In the genomic region with DNA sequence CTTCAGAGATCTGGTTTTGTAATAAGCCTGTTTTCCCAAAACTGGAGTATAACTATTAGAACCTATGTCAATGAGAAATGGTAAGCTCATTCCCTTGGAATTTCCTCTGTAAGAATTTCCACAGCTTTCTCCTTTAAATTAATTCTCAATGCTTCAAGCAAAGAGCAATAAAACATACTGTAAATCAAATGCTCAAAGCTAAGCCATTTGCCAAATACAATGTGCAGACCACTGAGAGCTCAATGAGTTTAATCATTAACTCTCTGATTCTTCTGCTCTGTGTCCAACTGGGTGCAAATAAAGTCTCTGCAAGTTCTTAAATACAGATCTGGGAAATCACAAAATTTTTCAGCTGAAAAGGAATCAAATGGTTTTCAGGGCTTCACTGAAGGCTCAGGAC, we compare ENCODE assay signal across 1 cellular context.
A peak's percentile ranks its signal among the peaks of the same experiment; 100 is the strongest.
TF ChIP-seq lines count a peak whose summit lies in the region.

No MANE protein-coding gene starts in this region.

TF ChIP-seq in SK-N-SH, 30 proteins besides CTCF, POLR2A, EP300 and RAD21:
- TF ChIP-seq FOXM1 (IDR thresholded peaks at IDR 0.05; ENCODE audit: low read depth) (no peak), SMC3 (IDR thresholded peaks at IDR 0.05; ENCODE audit: low read depth, low read length) (no peak), MXI1 (IDR thresholded peaks at IDR 0.05; ENCODE audit: low read depth, low read length) (no peak), TEAD4 (IDR thresholded peaks at IDR 0.05; ENCODE audit: borderline replicate concordance, insufficient read depth) (no peak), TCF12 (IDR thresholded peaks at IDR 0.05) (peak; percentile 33; the same call in 1 of the 2 replicates)
- TF ChIP-seq, protein P1, sequence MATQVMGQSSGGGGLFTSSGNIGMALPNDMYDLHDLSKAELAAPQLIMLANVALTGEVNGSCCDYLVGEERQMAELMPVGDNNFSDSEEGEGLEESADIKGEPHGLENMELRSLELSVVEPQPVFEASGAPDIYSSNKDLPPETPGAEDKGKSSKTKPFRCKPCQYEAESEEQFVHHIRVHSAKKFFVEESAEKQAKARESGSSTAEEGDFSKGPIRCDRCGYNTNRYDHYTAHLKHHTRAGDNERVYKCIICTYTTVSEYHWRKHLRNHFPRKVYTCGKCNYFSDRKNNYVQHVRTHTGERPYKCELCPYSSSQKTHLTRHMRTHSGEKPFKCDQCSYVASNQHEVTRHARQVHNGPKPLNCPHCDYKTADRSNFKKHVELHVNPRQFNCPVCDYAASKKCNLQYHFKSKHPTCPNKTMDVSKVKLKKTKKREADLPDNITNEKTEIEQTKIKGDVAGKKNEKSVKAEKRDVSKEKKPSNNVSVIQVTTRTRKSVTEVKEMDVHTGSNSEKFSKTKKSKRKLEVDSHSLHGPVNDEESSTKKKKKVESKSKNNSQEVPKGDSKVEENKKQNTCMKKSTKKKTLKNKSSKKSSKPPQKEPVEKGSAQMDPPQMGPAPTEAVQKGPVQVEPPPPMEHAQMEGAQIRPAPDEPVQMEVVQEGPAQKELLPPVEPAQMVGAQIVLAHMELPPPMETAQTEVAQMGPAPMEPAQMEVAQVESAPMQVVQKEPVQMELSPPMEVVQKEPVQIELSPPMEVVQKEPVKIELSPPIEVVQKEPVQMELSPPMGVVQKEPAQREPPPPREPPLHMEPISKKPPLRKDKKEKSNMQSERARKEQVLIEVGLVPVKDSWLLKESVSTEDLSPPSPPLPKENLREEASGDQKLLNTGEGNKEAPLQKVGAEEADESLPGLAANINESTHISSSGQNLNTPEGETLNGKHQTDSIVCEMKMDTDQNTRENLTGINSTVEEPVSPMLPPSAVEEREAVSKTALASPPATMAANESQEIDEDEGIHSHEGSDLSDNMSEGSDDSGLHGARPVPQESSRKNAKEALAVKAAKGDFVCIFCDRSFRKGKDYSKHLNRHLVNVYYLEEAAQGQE (IDR thresholded peaks at IDR 0.05; ENCODE audit: low read depth, low read length) = no peak
- TF ChIP-seq, protein P2, sequence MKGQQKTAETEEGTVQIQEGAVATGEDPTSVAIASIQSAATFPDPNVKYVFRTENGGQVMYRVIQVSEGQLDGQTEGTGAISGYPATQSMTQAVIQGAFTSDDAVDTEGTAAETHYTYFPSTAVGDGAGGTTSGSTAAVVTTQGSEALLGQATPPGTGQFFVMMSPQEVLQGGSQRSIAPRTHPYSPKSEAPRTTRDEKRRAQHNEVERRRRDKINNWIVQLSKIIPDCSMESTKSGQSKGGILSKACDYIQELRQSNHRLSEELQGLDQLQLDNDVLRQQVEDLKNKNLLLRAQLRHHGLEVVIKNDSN (IDR thresholded peaks at IDR 0.05; ENCODE audit: borderline replicate concordance, low read depth) = no peak
- TF ChIP-seq, protein P3, sequence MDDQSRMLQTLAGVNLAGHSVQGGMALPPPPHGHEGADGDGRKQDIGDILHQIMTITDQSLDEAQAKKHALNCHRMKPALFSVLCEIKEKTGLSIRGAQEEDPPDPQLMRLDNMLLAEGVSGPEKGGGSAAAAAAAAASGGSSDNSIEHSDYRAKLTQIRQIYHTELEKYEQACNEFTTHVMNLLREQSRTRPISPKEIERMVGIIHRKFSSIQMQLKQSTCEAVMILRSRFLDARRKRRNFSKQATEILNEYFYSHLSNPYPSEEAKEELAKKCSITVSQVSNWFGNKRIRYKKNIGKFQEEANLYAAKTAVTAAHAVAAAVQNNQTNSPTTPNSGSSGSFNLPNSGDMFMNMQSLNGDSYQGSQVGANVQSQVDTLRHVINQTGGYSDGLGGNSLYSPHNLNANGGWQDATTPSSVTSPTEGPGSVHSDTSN (IDR thresholded peaks at IDR 0.05) = peak; percentile 36; the same call in 1 of the 2 replicates
